In genomic region chr3:185308126-185308754, GRCh38 we compare ENCODE assay signal across 8 cellular contexts. TPM values are rescaled to one million over a fixed set of nuclear protein-coding genes. Genes with fewer than 3 reads are reported as not detected.
A peak's percentile ranks its signal among the peaks of the same experiment; 100 is the strongest.
DNase-seq lines count a peak whose midpoint lies in the region; ATAC-seq and TF ChIP-seq lines count a peak whose summit lies in the region.

No MANE protein-coding gene starts in this region.

- H3K27me3 Mint-ChIP-seq in CD8-positive, alpha-beta memory T cell, result peaks cover 2 to 3% of the 10 kb centered on the region in 2 donors

- no peak overlapping the region for H2AFZ ChIP-seq in fibroblast of lung (ENCODE audit: low read length)

- H3K4me1 Mint-ChIP-seq in CD8-positive, alpha-beta memory T cell, result no peaks in the 10 kb centered on the region

- peak; percentile 76 to 91 for TF ChIP-seq CTCF in fibroblast of lung (conservative IDR thresholded peaks at IDR 0.05 in 1 of 2, IDR thresholded peaks at IDR 0.05 in 1 of 2; ENCODE audit: low read depth in 1 of 2, low read length in 2 of 2)

- H3K36me3 Mint-ChIP-seq in CD8-positive, alpha-beta memory T cell, result peaks cover 3 to 46% (median 20%) of the 10 kb centered on the region in 3 donors

- H3K36me3 ChIP-seq in CD8-positive, alpha-beta memory T cell (ENCODE audit: insufficient read depth, low read length), result no peaks in the 10 kb centered on the region
- no peaks in the 10 kb centered on the region for H3K36me3 ChIP-seq in fibroblast of lung (ENCODE audit: control insufficient read depth, insufficient read depth, low read length)

- no peaks in the 10 kb centered on the region for H3K79me2 ChIP-seq in fibroblast of lung (ENCODE audit: control insufficient read depth, insufficient read depth, low read length)

- H3K9ac ChIP-seq in fibroblast of lung (ENCODE audit: insufficient read depth, low read length), result no peak overlapping the region

- no peak overlapping the region for H3K4me3 ChIP-seq in CD8-positive, alpha-beta memory T cell (ENCODE audit: low read length)
- no peak overlapping the region for H3K4me3 ChIP-seq in fibroblast of lung (replicated peaks in 1 of 4; ENCODE audit: control extremely low read depth in 1 of 4, insufficient read depth in 1 of 4, low read depth in 3 of 4, low read length in 4 of 4)

- no peak overlapping the region for H3K4me3 Mint-ChIP-seq in CD8-positive, alpha-beta memory T cell

- H3K4me1 ChIP-seq in CD8-positive, alpha-beta memory T cell (ENCODE audit: insufficient read depth, low read length), result no peaks in the 10 kb centered on the region
- H3K4me1 ChIP-seq in fibroblast of lung (ENCODE audit: control insufficient read depth, extremely low read depth, insufficient read depth, low read length), result no peaks in the 10 kb centered on the region

- no peak overlapping the region for H3K27ac Mint-ChIP-seq in CD8-positive, alpha-beta memory T cell

- ATAC-seq in GM18519 (IDR thresholded peaks at IDR 0.05; ENCODE audit: low FRiP score, unreplicated experiment), result no peak

- POLR2A ChIA-PET in CD8-positive, alpha-beta memory T cell (lab: Charles Lee), result no interaction called here

- no peak overlapping the region for H3K27ac ChIP-seq in CD8-positive, alpha-beta memory T cell (ENCODE audit: low read depth, low read length)
- H3K27ac ChIP-seq in fibroblast of lung (ENCODE audit: insufficient read depth, low read length), result no peak overlapping the region

- CTCF ChIA-PET in CD8-positive, alpha-beta memory T cell (lab: Charles Lee), result interaction anchor here (0.7 to 1.5 kb wide), 5 partner anchors 14 to 152 kb away, joined by 3 read pairs; no protein-coding TSS in a partner anchor

- H4K20me1 ChIP-seq in fibroblast of lung (ENCODE audit: control insufficient read depth, extremely low read depth, insufficient read depth, low read length), result no peaks in the 10 kb centered on the region

- DNase-seq in CD8-positive, alpha-beta memory T cell, result peak in 3 of 5 donors; percentile 7 to 17 (median 8)
- DNase-seq in GM19240 (ENCODE audit: insufficient read length, low spot score), result peak; percentile 20
- DNase-seq in NCI-H2171 (lab: John Stamatoyannopoulos, UW), result peak; percentile 19
- DNase-seq in activated CD4-positive, alpha-beta T cell treated with anti-CD3 and anti-CD28 coated beads, Interleukin-2, amount 50 U/mL, for 4 hours, result peak; percentile 21 to 29
- DNase-seq in fibroblast of lung (ENCODE audit: low read depth in 2 of 2), result peak; percentile 30 to 68
- DNase-seq in pons (ENCODE audit: low spot score), result peak; percentile 57
- DNase-seq in mesenteric fat pad (ENCODE audit: low spot score), result no peak

- H3K9me3 ChIP-seq in CD8-positive, alpha-beta memory T cell (ENCODE audit: low read length), result no peaks in the 10 kb centered on the region
- no peaks in the 10 kb centered on the region for H3K9me3 ChIP-seq in fibroblast of lung (ENCODE audit: control insufficient read depth, insufficient read depth, low read depth, low read length)

- H3K9me3 Mint-ChIP-seq in CD8-positive, alpha-beta memory T cell, result peaks cover 11 to 18% (median 14%) of the 10 kb centered on the region in 5 donors

- H3K27me3 ChIP-seq in CD8-positive, alpha-beta memory T cell (ENCODE audit: insufficient read depth, low read length, poor library complexity, severe bottlenecking), result no peaks in the 10 kb centered on the region
- H3K27me3 ChIP-seq in fibroblast of lung (ENCODE audit: control insufficient read depth, insufficient read depth, low read length), result no peaks in the 10 kb centered on the region

- H3K4me2 ChIP-seq in fibroblast of lung (ENCODE audit: extremely low read depth, insufficient read depth, low read length), result no peak overlapping the region

RNA-seq across cellular contexts. Expression of gene EHHADH, which starts 54.4 kb away (rescaled TPM):
- 1 to 10 TPM; 1.7 to 2.2 TPM for total RNA-seq in CD8-positive, alpha-beta memory T cell
- polyA plus RNA-seq in CD8-positive, alpha-beta memory T cell, result 0.94 TPM
- total RNA-seq in fibroblast of lung (4.1 and 6.8 TPM in 2 replicates), mesenteric fat pad (33.0 TPM)
- polyA plus RNA-seq in fibroblast of lung, result 3.9 and 6.0 TPM in 2 replicates
- 3.3 and 4.9 TPM in 2 replicates for polyA plus RNA-seq in fibroblast of lung (2012)
- 1.5 and 3.3 TPM in 2 replicates for polyA minus RNA-seq in fibroblast of lung (ENCODE audit: low replicate concordance)

RNA-seq across cellular contexts. Expression of gene MAP3K13, which starts 54.7 kb away (rescaled TPM):
- total RNA-seq in CD8-positive, alpha-beta memory T cell, result 10 to 100 TPM; 14.1 to 15.2 TPM
- 41.0 TPM for polyA plus RNA-seq in CD8-positive, alpha-beta memory T cell
- 13.4 and 15.0 TPM in 2 replicates for total RNA-seq in fibroblast of lung
- polyA plus RNA-seq in fibroblast of lung, result 22.3 and 28.2 TPM in 2 replicates
- 21.5 and 24.7 TPM in 2 replicates for polyA plus RNA-seq in fibroblast of lung (2012)
- polyA minus RNA-seq in fibroblast of lung (ENCODE audit: low replicate concordance), result 2.8 and 6.9 TPM in 2 replicates
- 23.7 TPM for total RNA-seq in mesenteric fat pad
